In genomic region chr20:680638-681037, GRCh38 we compare ENCODE assay signal across 31 cellular contexts. TPM values are rescaled to one million over a fixed set of nuclear protein-coding genes. Genes with fewer than 3 reads are reported as not detected.
"Had no signal": no experiment of that assay in that cellular context is flagged by ENCODE, and none has a peak within 500 bp of the region (broad histone marks: within the 10 kb centered on the region; RNA-seq: fewer than 3 reads in every experiment).

No MANE protein-coding gene starts in this region.

- ATAC-seq: activated CD8-positive, alpha-beta memory T cell treated with anti-CD3 and anti-CD28 coated beads, Interleukin-2, amount 10 ng/mL, durations not matched to agents 7 days and 5 days; activated naive CD8-positive, alpha-beta T cell treated with anti-CD3 and anti-CD28 coated beads, Interleukin-2, amount 50 U/mL, for 24 hours had no signal

- H3K36me3 ChIP-seq: cardiac muscle cell, WERI-Rb-1 had no signal

- H3K4me3 ChIP-seq: cardiac muscle cell had no signal

- H3K27ac ChIP-seq: cardiac muscle cell, WERI-Rb-1 had no signal

- DNase-seq: activated CD4-positive, alpha-beta memory T cell treated with anti-CD3 and anti-CD28 coated beads, Interleukin-2, amount 10 ng/mL, durations not matched to agents 7 days and 5 days; activated CD4-positive, alpha-beta T cell treated with anti-CD3 and anti-CD28 coated beads for 1 hour; activated CD4-positive, alpha-beta T cell treated with anti-CD3 and anti-CD28 coated beads for 48 hours; activated CD4-positive, CD25-positive, alpha-beta regulatory T cell; activated CD8-positive, alpha-beta memory T cell treated with anti-CD3 and anti-CD28 coated beads for 24 hours; activated CD8-positive, alpha-beta memory T cell treated with anti-CD3 and anti-CD28 coated beads, Interleukin-2, amount 10 ng/mL, durations not matched to agents 7 days and 5 days; activated CD8-positive, alpha-beta memory T cell treated with anti-CD3 and anti-CD28 coated beads, Interleukin-2, amount 50 U/mL, for 48 hours; activated effector memory CD4-positive, alpha-beta T cell treated with Interleukin-2 at 50 U/mL for 16 hours; activated naive CD4-positive, alpha-beta T cell treated with anti-CD3 and anti-CD28 coated beads, Interleukin-2, amount 10 ng/mL, durations not matched to agents 7 days and 5 days; activated naive CD8-positive, alpha-beta T cell treated with anti-CD3 and anti-CD28 coated beads, Interleukin-2, amount 50 U/mL, for 24 hours; activated T-cell treated with anti-CD3 and anti-CD28 coated beads, Interleukin-2, amount 50 U/mL, for 48 hours; NCI-H1105; NCI-H1417 treated with DMSO at 0.1 percent for 48 hours; NCI-H187 treated with DMSO at 0.1 percent for 48 hours; NCI-H2081; NCI-H2171 treated with DMSO at 0.1 percent for 48 hours; NCI-H226; NCI-H446 treated with DMSO at 0.1 percent for 48 hours; NCI-H524; NCI-H748 treated with DMSO at 0.1 percent for 48 hours; NK-92 treated with Interleukin-12 subunit alpha and Interleukin-12 subunit beta, amount 100 ng/mL, for 24 hours; OCI-M1; Right ventricle myocardium superior; SW 1271; T1000; WERI-Rb-1 had no signal

RNA-seq across cellular contexts. Expression of gene SCRT2, which starts 5.0 kb away (rescaled TPM):
- total RNA-seq: activated CD4-positive, alpha-beta memory T cell treated with anti-CD3 and anti-CD28 coated beads, Interleukin-2, amount 10 ng/mL, durations not matched to agents 7 days and 5 days; activated CD8-positive, alpha-beta memory T cell treated with anti-CD3 and anti-CD28 coated beads, Interleukin-2, amount 10 ng/mL, durations not matched to agents 7 days and 5 days; aorta; cardiac muscle cell; MCF 10A; Right ventricle myocardium superior; T-helper 1 cell treated with Interleukin-12 subunit alpha and Interleukin-12 subunit beta and Interleukin-4 antibody, amounts not matched to agents 30 ng/mL and 1 ng/mL, for 36 hours; T-helper 2 cell treated with Interferon-gamma antibody and Interleukin-4, amounts not matched to agents 100 ng/mL and 5 ng/mL, for 36 hours had no signal
- polyA plus RNA-seq: aorta, cardiac muscle cell had no signal
